Comparison of ENCODE assay signal across 9 cellular contexts in the genomic region with DNA sequence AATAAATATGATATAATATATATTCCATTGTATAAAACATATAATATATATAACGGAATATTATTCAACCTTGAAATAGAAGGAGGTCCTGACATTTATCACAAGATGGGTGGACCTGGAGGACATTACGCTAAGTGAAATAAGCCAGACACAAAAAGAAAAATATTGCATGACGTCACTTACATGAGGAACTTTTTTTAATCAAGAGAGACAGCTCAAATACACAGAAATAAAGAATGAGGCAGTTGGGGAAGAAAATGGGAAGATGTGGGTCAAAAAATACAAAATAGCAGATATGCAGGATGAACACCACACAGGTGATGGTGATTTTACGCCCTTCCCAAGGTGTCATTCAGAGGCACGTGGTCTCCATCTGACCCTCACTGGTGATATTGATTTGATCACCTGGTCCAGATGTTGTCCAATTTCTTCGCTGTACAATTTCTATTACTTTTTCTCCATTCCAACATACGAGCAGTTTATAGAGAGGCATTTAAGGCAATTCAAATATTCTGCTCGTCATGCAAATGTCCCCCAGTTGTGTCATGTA. TPM values are rescaled to one million over a fixed set of nuclear protein-coding genes. Genes with fewer than 3 reads are reported as not detected.
DNase-seq lines count a peak whose midpoint lies in the region; ATAC-seq and TF ChIP-seq lines count a peak whose summit lies in the region.
"Had no signal": no experiment of that assay in that cellular context is flagged by ENCODE, and none has a peak within 500 bp of the region (broad histone marks: within the 10 kb centered on the region; RNA-seq: fewer than 3 reads in every experiment).

No MANE protein-coding gene starts in this region.

- peaks cover 25% of the 10 kb centered on the region for H3K9me3 ChIP-seq in OCI-LY7 (ENCODE audit: low read length)
- H3K9me3 ChIP-seq in endocrine pancreas (ENCODE audit: control insufficient read depth, low read length) = no peaks in the 10 kb centered on the region

- no peak for TF ChIP-seq CTCF in 22Rv1 (IDR thresholded peaks at IDR 0.05)
- no peak; the same call in 1 of the 2 replicates for TF ChIP-seq CTCF in OCI-LY7 (conservative IDR thresholded peaks at IDR 0.05; ENCODE audit: low read length)
- no peak for TF ChIP-seq CTCF in nephron progenitor cell (IDR thresholded peaks at IDR 0.05)

- H3K4me3 Mint-ChIP-seq in nephron progenitor cell = peak overlapping the region; percentile 99

- H3K9ac ChIP-seq in endocrine pancreas (ENCODE audit: control insufficient read depth, insufficient read depth, low read length) = peak overlapping the region; percentile 31

- ATAC-seq in GM19035 (IDR thresholded peaks at IDR 0.05; ENCODE audit: unreplicated experiment) = peak; percentile 8
- ATAC-seq in GM19395 (IDR thresholded peaks at IDR 0.05; ENCODE audit: unreplicated experiment) = no peak
- ATAC-seq in HG02884 (IDR thresholded peaks at IDR 0.05; ENCODE audit: unreplicated experiment) = no peak

- POLR2A ChIA-PET in OCI-LY7 (lab: Charles Lee) = no interaction called here

- H3K4me3 ChIP-seq in OCI-LY7 (ENCODE audit: low read depth, low read length, poor library complexity, severe bottlenecking) (peak overlapping the region; percentile 87), endocrine pancreas (ENCODE audit: control insufficient read depth, insufficient read depth, low read length) (peak overlapping the region; percentile 85)

- H3K36me3 ChIP-seq in OCI-LY7 (ENCODE audit: insufficient read depth, low read length) (peaks cover 35% of the 10 kb centered on the region), endocrine pancreas (ENCODE audit: control insufficient read depth, insufficient read depth, low read length) (no peaks in the 10 kb centered on the region)

- BruUV-seq in OCI-LY7 (replicated peaks; lab: Mats Ljungman, UMichigan) = TSS peak; percentile 94

- intact Hi-C loops in OCI-LY7 (cut with micrococcal nuclease; ENCODE audit: unreplicated experiment) = loop anchor here (10.0 kb wide), 2 partner anchors 165 to 295 kb away; a partner anchor contains a TSS

- H3K27ac Mint-ChIP-seq in nephron progenitor cell = peak overlapping the region; percentile 99

- H4K20me1 ChIP-seq in OCI-LY7 (ENCODE audit: insufficient read depth, low read length) = peaks cover 11% of the 10 kb centered on the region; the same call in 1 of the 2 replicates

- CTCF ChIA-PET in OCI-LY7 (lab: Charles Lee; ENCODE audit: unreplicated experiment) = no interaction called here

- peaks cover 44% of the 10 kb centered on the region for H3K79me2 ChIP-seq in OCI-LY7 (ENCODE audit: insufficient read depth, low read depth, low read length)

- H3K4me1 Mint-ChIP-seq in nephron progenitor cell = peaks cover 12% of the 10 kb centered on the region

- H3K9me2 ChIP-seq in OCI-LY7 (ENCODE audit: insufficient read depth, low read length) = no peaks in the 10 kb centered on the region

- H3K27me3 Mint-ChIP-seq in nephron progenitor cell (ENCODE audit: low read depth, poor library complexity) = peaks cover 8% of the 10 kb centered on the region

- H2AFZ ChIP-seq in OCI-LY7 (ENCODE audit: low read length) = peak overlapping the region; percentile 96

- H3K4me1 ChIP-seq in OCI-LY7 (ENCODE audit: insufficient read depth, low read length, poor library complexity, severe bottlenecking) = peaks cover 11% of the 10 kb centered on the region
- peaks cover 8% of the 10 kb centered on the region for H3K4me1 ChIP-seq in endocrine pancreas (ENCODE audit: control insufficient read depth, insufficient read depth, low read length)

- H3K4me2 ChIP-seq in OCI-LY7 (ENCODE audit: low read length) = peak overlapping the region; percentile 90

- H3K36me3 Mint-ChIP-seq in nephron progenitor cell (ENCODE audit: low read depth) = peaks cover 46% of the 10 kb centered on the region

- H3K9me3 Mint-ChIP-seq in nephron progenitor cell = peaks cover 54% of the 10 kb centered on the region

- peaks cover under 1% of the 10 kb centered on the region for H3K27me3 ChIP-seq in endocrine pancreas (ENCODE audit: control insufficient read depth, insufficient read depth, low read length)

- H3K27ac ChIP-seq in 22Rv1 = peak overlapping the region; percentile 59
- H3K27ac ChIP-seq in OCI-LY7 (ENCODE audit: low read depth, low read length, poor library complexity, severe bottlenecking) = no peak overlapping the region

- DNase-seq in OCI-LY7 (ENCODE audit: low spot score) (peak; percentile 5), nephron progenitor cell (no peak)
- no peak for DNase-seq in stimulated activated CD4-positive, alpha-beta T cell treated with anti-CD3 and anti-CD28 coated beads, Interleukin-4, amount 100 ng/mL, for 4 hours

RNA-seq across cellular contexts. Expression of a gene that starts 0.5 kb away (rescaled TPM):
- 19.9 and 26.5 TPM in 2 replicates for total RNA-seq in OCI-LY7 (2014; rRNA removed; shearing (Covaris generic))
- total RNA-seq in OCI-LY7 (2022) = 37.4 and 40.2 TPM in 2 replicates

RNA-seq across cellular contexts. Expression of a gene that starts 12.9 kb away (rescaled TPM):
- total RNA-seq in OCI-LY7 (2014; rRNA removed; shearing (Covaris generic)) = not detected in 2 replicates
- not detected in 2 replicates for total RNA-seq in OCI-LY7 (2022)
- total RNA-seq: pulmonary artery endothelial cell had no signal

RNA-seq across cellular contexts. Expression of a gene that starts 24.1 kb away (rescaled TPM):
- not detected in 2 replicates for total RNA-seq in OCI-LY7 (2014; rRNA removed; shearing (Covaris generic))
- total RNA-seq in OCI-LY7 (2022) = not detected in 2 replicates
- total RNA-seq: pulmonary artery endothelial cell had no signal

RNA-seq across cellular contexts. Expression of a gene that starts 32.4 kb away (rescaled TPM):
- not detected in 2 replicates for total RNA-seq in OCI-LY7 (2014; rRNA removed; shearing (Covaris generic))
- total RNA-seq in OCI-LY7 (2022) = not detected in 2 replicates
- total RNA-seq: pulmonary artery endothelial cell had no signal

RNA-seq across cellular contexts. Expression of a gene that starts 39.1 kb away (rescaled TPM):
- not detected in 2 replicates for total RNA-seq in OCI-LY7 (2014; rRNA removed; shearing (Covaris generic))
- total RNA-seq in OCI-LY7 (2022) = not detected in 2 replicates
- total RNA-seq: pulmonary artery endothelial cell had no signal
